20 cellular contexts compared by ENCODE assay signal in genomic region chr21:30336596-30336995, GRCh38. TPM values are rescaled to one million over a fixed set of nuclear protein-coding genes. Genes with fewer than 3 reads are reported as not detected.
A peak's percentile ranks its signal among the peaks of the same experiment; 100 is the strongest.
DNase-seq lines count a peak whose midpoint lies in the region; ATAC-seq, FAIRE-seq and TF ChIP-seq lines count a peak whose summit lies in the region.
"Had no signal": no experiment of that assay in that cellular context is flagged by ENCODE, and none has a peak within 500 bp of the region (broad histone marks: within the 10 kb centered on the region; RNA-seq: fewer than 3 reads in every experiment).

No MANE protein-coding gene starts in this region.

- no peak overlapping the region for H3K9ac ChIP-seq in astrocyte (ENCODE audit: low read length)
- H3K9ac ChIP-seq: KMS-11 had no signal

- H3K27me3 Mint-ChIP-seq in astrocyte (ENCODE audit: low read depth, unreplicated experiment) (no peaks in the 10 kb centered on the region), osteocyte (ENCODE audit: unreplicated experiment) (no peaks in the 10 kb centered on the region)
- H3K27me3 Mint-ChIP-seq: CD4-positive, CD25-positive, alpha-beta regulatory T cell had no signal

- FAIRE-seq in astrocyte (lab: Jason Lieb, UNC) (no peak), endometrium (lab: Jason Lieb, UNC) (peak; percentile 15)

- no peak overlapping the region for H3K27ac ChIP-seq in astrocyte (ENCODE audit: low read depth, low read length)
- H3K27ac ChIP-seq: KMS-11 had no signal

- H3K9me3 ChIP-seq in astrocyte (ENCODE audit: insufficient read depth, low read depth, low read length) = peaks cover 4% of the 10 kb centered on the region
- no peaks in the 10 kb centered on the region for H3K9me3 ChIP-seq in BE2C
- H3K9me3 ChIP-seq: Caco-2 had no signal

- H3K27me3 ChIP-seq in astrocyte (ENCODE audit: insufficient read depth, low read length) (no peaks in the 10 kb centered on the region), BE2C (no peaks in the 10 kb centered on the region)

- H2AFZ ChIP-seq in astrocyte (ENCODE audit: low read depth, low read length) = no peak overlapping the region

- no peak overlapping the region for H3K4me2 ChIP-seq in astrocyte (ENCODE audit: low read length)
- H3K4me2 ChIP-seq: KMS-11 had no signal

- H3K79me2 ChIP-seq in astrocyte (ENCODE audit: insufficient read depth, low read length) = no peaks in the 10 kb centered on the region

- no peak overlapping the region for H3K4me3 ChIP-seq in astrocyte (ENCODE audit: insufficient read depth, low read depth, low read length)
- no peak overlapping the region for H3K4me3 ChIP-seq in BE2C (ENCODE audit: low read depth, low read length)

- H3K4me1 ChIP-seq in astrocyte (ENCODE audit: insufficient read depth, low read length) = no peaks in the 10 kb centered on the region
- H3K4me1 ChIP-seq in BE2C = no peaks in the 10 kb centered on the region
- H3K4me1 ChIP-seq: Caco-2 had no signal

- H3K27ac Mint-ChIP-seq in astrocyte (ENCODE audit: unreplicated experiment) = peak overlapping the region; percentile 43
- peak overlapping the region; percentile 70 for H3K27ac Mint-ChIP-seq in osteocyte (ENCODE audit: unreplicated experiment)
- H3K27ac Mint-ChIP-seq: CD4-positive, CD25-positive, alpha-beta regulatory T cell had no signal

- H3K4me1 Mint-ChIP-seq in astrocyte (ENCODE audit: low read depth, unreplicated experiment) = peaks cover 25% of the 10 kb centered on the region
- peaks cover 54% of the 10 kb centered on the region for H3K4me1 Mint-ChIP-seq in osteocyte (ENCODE audit: unreplicated experiment)
- H3K4me1 Mint-ChIP-seq: CD4-positive, CD25-positive, alpha-beta regulatory T cell had no signal

- ATAC-seq in GM21423 (IDR thresholded peaks at IDR 0.05; ENCODE audit: unreplicated experiment) = no peak
- ATAC-seq: Panc1 had no signal

- H3K4me3 Mint-ChIP-seq in astrocyte (ENCODE audit: unreplicated experiment) (no peak overlapping the region), osteocyte (ENCODE audit: unreplicated experiment) (no peak overlapping the region)
- H3K4me3 Mint-ChIP-seq: CD4-positive, CD25-positive, alpha-beta regulatory T cell had no signal

- no peaks in the 10 kb centered on the region for H3K36me3 ChIP-seq in astrocyte (ENCODE audit: insufficient read depth, low read length)
- H3K36me3 ChIP-seq in BE2C = no peaks in the 10 kb centered on the region

- DNase-seq in HS-5 (ENCODE audit: low read depth) (peak; percentile 10), astrocyte (ENCODE audit: low read depth) (no peak), osteocyte (ENCODE audit: extremely low spot score, unreplicated experiment) (no peak), kidney tubule cell (ENCODE audit: low spot score) (no peak), BE2C (no peak)
- DNase-seq in stimulated activated CD4-positive, alpha-beta T cell treated with anti-CD3 and anti-CD28 coated beads, Interleukin-12 subunit alpha, Interleukin-12 subunit beta, amount 100 ng/mL, for 4 hours = no peak
- DNase-seq: Caco-2; CD4-positive, CD25-positive, alpha-beta regulatory T cell; DMS153; EL; NCI-H1092; NCI-H146; NCI-H2081 treated with DMSO at 0.1 percent for 48 hours; SHP77 had no signal

- TF ChIP-seq CTCF in astrocyte (IDR thresholded peaks at IDR 0.05; ENCODE audit: insufficient read depth, low read depth, low read length) = no peak
- no peak for TF ChIP-seq CTCF in osteocyte (IDR thresholded peaks at IDR 0.05)
- no peak for TF ChIP-seq CTCF in BE2C (IDR thresholded peaks at IDR 0.05; ENCODE audit: low read depth, low read length)

- H3K36me3 Mint-ChIP-seq in astrocyte (ENCODE audit: low read depth, unreplicated experiment) (no peaks in the 10 kb centered on the region), osteocyte (ENCODE audit: unreplicated experiment) (no peaks in the 10 kb centered on the region)
- H3K36me3 Mint-ChIP-seq: CD4-positive, CD25-positive, alpha-beta regulatory T cell had no signal

- no peaks in the 10 kb centered on the region for H3K9me3 Mint-ChIP-seq in astrocyte (ENCODE audit: unreplicated experiment)
- no peaks in the 10 kb centered on the region for H3K9me3 Mint-ChIP-seq in osteocyte (ENCODE audit: unreplicated experiment)
- H3K9me3 Mint-ChIP-seq: CD4-positive, CD25-positive, alpha-beta regulatory T cell had no signal

- H4K20me1 ChIP-seq in astrocyte (ENCODE audit: insufficient read depth, low read length) = no peaks in the 10 kb centered on the region

RNA-seq across cellular contexts. Expression of gene KRTAP27-1, which starts 0.9 kb away (rescaled TPM):
- total RNA-seq in astrocyte (not detected in 2 replicates), osteocyte (not detected in 2 replicates)
- polyA plus RNA-seq in BE2C (2012; ENCODE audit: insufficient read depth, insufficient read length, low read depth) = not detected
- total RNA-seq: Caco-2; CD4-positive, CD25-positive, alpha-beta regulatory T cell; H4; M059J had no signal
- polyA plus RNA-seq: CD4-positive, CD25-positive, alpha-beta regulatory T cell had no signal

RNA-seq across cellular contexts. Expression of gene KRTAP23-1, which starts 11.8 kb away (rescaled TPM):
- total RNA-seq in astrocyte (not detected in 2 replicates), osteocyte (not detected in 2 replicates)
- not detected for polyA plus RNA-seq in BE2C (2012; ENCODE audit: insufficient read depth, insufficient read length, low read depth)
- total RNA-seq: Caco-2; CD4-positive, CD25-positive, alpha-beta regulatory T cell; H4; M059J had no signal
- polyA plus RNA-seq: CD4-positive, CD25-positive, alpha-beta regulatory T cell had no signal

RNA-seq across cellular contexts. Expression of gene KRTAP26-1, which starts 16.5 kb away (rescaled TPM):
- total RNA-seq in astrocyte (not detected in 2 replicates), osteocyte (not detected in 2 replicates)
- not detected for polyA plus RNA-seq in BE2C (2012; ENCODE audit: insufficient read depth, insufficient read length, low read depth)
- total RNA-seq: Caco-2; CD4-positive, CD25-positive, alpha-beta regulatory T cell; H4; M059J had no signal
- polyA plus RNA-seq: CD4-positive, CD25-positive, alpha-beta regulatory T cell had no signal

RNA-seq across cellular contexts. Expression of gene KRTAP13-2, which starts 35.5 kb away (rescaled TPM):
- total RNA-seq in astrocyte (not detected in 2 replicates), osteocyte (not detected in 2 replicates)
- polyA plus RNA-seq in BE2C (2012; ENCODE audit: insufficient read depth, insufficient read length, low read depth) = not detected
- total RNA-seq: Caco-2; CD4-positive, CD25-positive, alpha-beta regulatory T cell; H4; M059J had no signal
- polyA plus RNA-seq: CD4-positive, CD25-positive, alpha-beta regulatory T cell had no signal

RNA-seq across cellular contexts. Expression of gene KRTAP25-1, which starts 47.3 kb away (rescaled TPM):
- total RNA-seq in astrocyte (not detected in 2 replicates), osteocyte (not detected in 2 replicates)
- not detected for polyA plus RNA-seq in BE2C (2012; ENCODE audit: insufficient read depth, insufficient read length, low read depth)
- total RNA-seq: Caco-2; CD4-positive, CD25-positive, alpha-beta regulatory T cell; H4; M059J had no signal
- polyA plus RNA-seq: CD4-positive, CD25-positive, alpha-beta regulatory T cell had no signal
